21 cellular contexts compared by ENCODE assay signal in the genomic region with DNA sequence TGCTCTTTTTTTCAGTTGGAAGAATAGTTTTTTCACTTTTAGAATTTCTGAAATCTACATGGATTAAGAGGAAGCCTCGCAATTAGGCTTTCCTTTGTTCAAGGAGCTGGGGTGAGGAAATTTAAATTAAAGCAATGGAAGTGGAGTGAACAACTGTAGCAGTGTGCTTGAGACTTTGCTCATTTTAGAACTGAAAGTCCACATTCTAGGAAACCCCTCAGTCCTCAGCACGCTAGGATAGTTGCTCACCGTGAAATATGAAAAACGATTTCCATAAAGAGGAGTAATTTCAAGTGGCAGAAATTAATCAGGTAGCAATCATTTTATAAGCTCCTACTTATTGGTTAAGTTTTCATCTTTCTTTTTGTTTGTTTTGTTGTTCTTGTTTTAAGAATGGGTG.
A peak's percentile ranks its signal among the peaks of the same experiment; 100 is the strongest.
DNase-seq lines count a peak whose midpoint lies in the region; ATAC-seq and TF ChIP-seq lines count a peak whose summit lies in the region.
"Had no signal": no experiment of that assay in that cellular context is flagged by ENCODE, and none has a peak within 500 bp of the region (broad histone marks: within the 10 kb centered on the region; RNA-seq: fewer than 3 reads in every experiment).

No MANE protein-coding gene starts in this region.

- CTCF ChIA-PET in PC-3 (lab: Charles Lee): no interaction called here

- H3K9ac ChIP-seq in neural progenitor cell (no peak overlapping the region), PC-3 (ENCODE audit: low read length) (no peak overlapping the region)
- H3K9ac ChIP-seq: BLaER1 treated with 17β-estradiol and CSF1 and Interleukin-3, amounts not matched to agents 10 nM and 100 nM had no signal

- H3K4me1 Mint-ChIP-seq in GM23338 (peaks cover 4% of the 10 kb centered on the region; the same call in 2 of the 3 replicates), neural progenitor cell (peaks cover 4% of the 10 kb centered on the region)

- H2AFZ ChIP-seq in GM23338 (peak overlapping the region; percentile 33), neural progenitor cell (replicated peaks) (peak overlapping the region; percentile 11), PC-3 (ENCODE audit: low read length) (no peak overlapping the region)

- H3K9me3 ChIP-seq in neural progenitor cell (ENCODE audit: low read depth) (no peaks in the 10 kb centered on the region), PC-3 (ENCODE audit: low read length) (no peaks in the 10 kb centered on the region)
- H3K9me3 ChIP-seq: A549, BE2C, Caco-2, HAP-1 had no signal

- DNase-seq in NCI-H1105 treated with DMSO at 0.1 percent for 48 hours (lab: John Stamatoyannopoulos, UW): peak; percentile 65
- no peak for DNase-seq in NCI-H1105 (lab: John Stamatoyannopoulos, UW)
- peak; percentile 80 for DNase-seq in DMS79 treated with DMSO at 0.1 percent for 48 hours (lab: John Stamatoyannopoulos, UW)
- DNase-seq in GM23338 (ENCODE audit: low spot score): no peak
- DNase-seq in neural progenitor cell (ENCODE audit: low spot score): no peak
- DNase-seq in SHP77 treated with DMSO at 0.1 percent for 48 hours (lab: John Stamatoyannopoulos, UW): no peak
- DNase-seq in T1000 (lab: John Stamatoyannopoulos, UW): no peak
- DNase-seq in PC-3: no peak
- DNase-seq: 8988T; ACHN; AML-193; BE2C; Caco-2; CD8-positive, alpha-beta T cell; DMS153; GF-D8; GOT3; HFFc6 had no signal

- no TSS peak for BruUV-seq in PC-3 (replicated peaks; lab: Mats Ljungman, UMichigan)

- H3K27ac ChIP-seq in GM23338 (ENCODE audit: low read depth) (no peak overlapping the region), neural progenitor cell (no peak overlapping the region), PC-3 (ENCODE audit: low read length) (no peak overlapping the region)
- H3K27ac ChIP-seq: A549; BLaER1 treated with 17β-estradiol and CSF1 and Interleukin-3, amounts not matched to agents 10 nM and 100 nM had no signal

- no peaks in the 10 kb centered on the region for H3K79me2 ChIP-seq in GM23338 (replicated peaks; ENCODE audit: insufficient read depth)
- H3K79me2 ChIP-seq in neural progenitor cell (ENCODE audit: low read depth): no peaks in the 10 kb centered on the region
- no peaks in the 10 kb centered on the region for H3K79me2 ChIP-seq in PC-3 (ENCODE audit: low read length)

- no peaks in the 10 kb centered on the region for H3K27me3 ChIP-seq in GM23338 (ENCODE audit: insufficient read depth)
- no peaks in the 10 kb centered on the region for H3K27me3 ChIP-seq in neural progenitor cell
- H3K27me3 ChIP-seq in PC-3 (ENCODE audit: low read length): peaks cover 43% of the 10 kb centered on the region
- H3K27me3 ChIP-seq: BE2C; BLaER1 treated with 17β-estradiol and CSF1 and Interleukin-3, amounts not matched to agents 10 nM and 100 nM had no signal

- TF ChIP-seq CTCF in GM23338 (conservative IDR thresholded peaks at IDR 0.05; ENCODE audit: low read depth in 2 of 2) (no peak), neural progenitor cell (IDR thresholded peaks at IDR 0.05) (no peak), PC-3 (conservative IDR thresholded peaks at IDR 0.05; ENCODE audit: low read depth, low read length) (no peak)

- H3K36me3 ChIP-seq in GM23338 (ENCODE audit: insufficient read depth) (no peaks in the 10 kb centered on the region), neural progenitor cell (no peaks in the 10 kb centered on the region), PC-3 (ENCODE audit: low read depth, low read length) (no peaks in the 10 kb centered on the region)
- H3K36me3 ChIP-seq: BE2C; BLaER1 treated with 17β-estradiol and CSF1 and Interleukin-3, amounts not matched to agents 10 nM and 100 nM; HAP-1 had no signal

- no peak overlapping the region for H3K4me2 ChIP-seq in GM23338
- H3K4me2 ChIP-seq in neural progenitor cell: no peak overlapping the region
- H3K4me2 ChIP-seq in PC-3 (ENCODE audit: low read length): no peak overlapping the region
- H3K4me2 ChIP-seq: A549; BLaER1 treated with 17β-estradiol and CSF1 and Interleukin-3, amounts not matched to agents 10 nM and 100 nM had no signal

- H3K4me3 Mint-ChIP-seq in GM23338 (no peak overlapping the region), neural progenitor cell (no peak overlapping the region)
- H3K4me3 Mint-ChIP-seq: CD8-positive, alpha-beta T cell; HFFc6 had no signal

- ATAC-seq in GM23338: no peak
- ATAC-seq in PC-3: no peak
- ATAC-seq: A549; CD8-positive, alpha-beta T cell had no signal

- intact Hi-C loops in PC-3 (cut with micrococcal nuclease): no loop called here

- no peaks in the 10 kb centered on the region for H3K27me3 Mint-ChIP-seq in GM23338 (ENCODE audit: insufficient read depth, low read depth, poor library complexity)
- no peaks in the 10 kb centered on the region for H3K27me3 Mint-ChIP-seq in neural progenitor cell (ENCODE audit: insufficient read depth, low read depth)

- H3K27ac Mint-ChIP-seq in GM23338 (no peak overlapping the region), neural progenitor cell (no peak overlapping the region)
- H3K27ac Mint-ChIP-seq: CD8-positive, alpha-beta T cell; HFFc6 had no signal

- H4K20me1 ChIP-seq in GM23338 (replicated peaks; ENCODE audit: insufficient read depth) (no peaks in the 10 kb centered on the region), neural progenitor cell (ENCODE audit: low read depth) (no peaks in the 10 kb centered on the region), PC-3 (ENCODE audit: low read length) (no peaks in the 10 kb centered on the region)
- H4K20me1 ChIP-seq: BLaER1 treated with 17β-estradiol and CSF1 and Interleukin-3, amounts not matched to agents 10 nM and 100 nM had no signal

- POLR2A ChIA-PET in PC-3 (lab: Charles Lee; ENCODE audit: unreplicated experiment): no interaction called here

- H3K4me3 ChIP-seq in GM23338: no peak overlapping the region
- no peak overlapping the region for H3K4me3 ChIP-seq in neural progenitor cell
- H3K4me3 ChIP-seq in PC-3 (ENCODE audit: low read length): no peak overlapping the region
- H3K4me3 ChIP-seq: A549; BLaER1 treated with 17β-estradiol and CSF1 and Interleukin-3, amounts not matched to agents 10 nM and 100 nM; HAP-1 had no signal

- H3K4me1 ChIP-seq in GM23338 (ENCODE audit: insufficient read depth): peaks cover 9% of the 10 kb centered on the region; the same call in 1 of the 2 replicates
- peaks cover 16% of the 10 kb centered on the region for H3K4me1 ChIP-seq in neural progenitor cell
- H3K4me1 ChIP-seq in PC-3 (ENCODE audit: insufficient read depth, low read length): no peaks in the 10 kb centered on the region
- H3K4me1 ChIP-seq: A549; BE2C; BLaER1 treated with 17β-estradiol and CSF1 and Interleukin-3, amounts not matched to agents 10 nM and 100 nM; Caco-2; HAP-1 had no signal

- no peaks in the 10 kb centered on the region for H3K9me2 ChIP-seq in GM23338 (ENCODE audit: insufficient read depth)
- H3K9me2 ChIP-seq in PC-3 (replicated peaks; ENCODE audit: low read length): no peaks in the 10 kb centered on the region

- H3K9me3 Mint-ChIP-seq in GM23338: no peaks in the 10 kb centered on the region; the same call in 2 of the 3 replicates
- H3K9me3 Mint-ChIP-seq in neural progenitor cell: peaks cover 8% of the 10 kb centered on the region
- H3K9me3 Mint-ChIP-seq: CD8-positive, alpha-beta T cell; HFFc6 had no signal

- no peaks in the 10 kb centered on the region for H3K36me3 Mint-ChIP-seq in GM23338 (ENCODE audit: low read depth)
- peaks cover 2% of the 10 kb centered on the region for H3K36me3 Mint-ChIP-seq in neural progenitor cell
- H3K36me3 Mint-ChIP-seq: CD8-positive, alpha-beta T cell had no signal

- no peaks in the 10 kb centered on the region for H3F3A ChIP-seq in GM23338 (replicated peaks; ENCODE audit: low read depth)
- no peaks in the 10 kb centered on the region for H3F3A ChIP-seq in neural progenitor cell (ENCODE audit: low read depth)
- no peaks in the 10 kb centered on the region for H3F3A ChIP-seq in PC-3 (ENCODE audit: low read length, unreplicated experiment)

TF ChIP-seq in GM23338, 12 proteins besides CTCF, POLR2A, EP300 and RAD21:
- TF ChIP-seq NANOG (IDR thresholded peaks at IDR 0.05; ENCODE audit: borderline replicate concordance) (no peak), EZH2 (IDR thresholded peaks at IDR 0.05; ENCODE audit: low read depth, unreplicated experiment) (no peak), JUNB (IDR thresholded peaks at IDR 0.05; ENCODE audit: unreplicated experiment) (no peak), POLR2AphosphoS5 (IDR thresholded peaks at IDR 0.05; ENCODE audit: low read depth) (no peak)

Comparison
In these comparisons a context has a peak if more than half of its experiments do, and no peak if none do; other contexts are left out.
1. DNase-seq: peak in NCI-H1105 treated with DMSO at 0.1 percent for 48 hours (single experiment) and DMS79 treated with DMSO at 0.1 percent for 48 hours (single experiment); none in NCI-H1105 (single experiment), GM23338 (single experiment), neural progenitor cell (single experiment), SHP77 treated with DMSO at 0.1 percent for 48 hours (single experiment), T1000 (single experiment) and PC-3 (single experiment).